Comparison of ENCODE assay signal across 11 cellular contexts in genomic region chr14:61104358-61104757, GRCh38.
DNase-seq lines count a peak whose midpoint lies in the region; ATAC-seq and TF ChIP-seq lines count a peak whose summit lies in the region.
"Had no signal": no experiment of that assay in that cellular context is flagged by ENCODE, and none has a peak within 500 bp of the region (broad histone marks: within the 10 kb centered on the region; RNA-seq: fewer than 3 reads in every experiment).

No MANE protein-coding gene starts in this region.

- no peaks in the 10 kb centered on the region for H4K20me1 ChIP-seq in neural cell (ENCODE audit: insufficient read depth)

- no peak for TF ChIP-seq EP300 in neural cell (conservative IDR thresholded peaks at IDR 0.05; ENCODE audit: poor library complexity, severe bottlenecking)

- TF ChIP-seq CTCF in brain microvascular endothelial cell (IDR thresholded peaks at IDR 0.05; ENCODE audit: low read depth, low read length, missing control alignments) (no peak), neural cell (IDR thresholded peaks at IDR 0.05; ENCODE audit: poor library complexity, severe bottlenecking) (no peak)

- in situ Hi-C loops in brain microvascular endothelial cell (cut with HindIII; ENCODE audit: low pct_ligation_motif_present, low sequenced_read_pairs), result no loop called here

- H3K79me2 ChIP-seq in ACC112 (ENCODE audit: control insufficient read depth, insufficient read depth, low read length, unreplicated experiment) (no peaks in the 10 kb centered on the region), neural cell (replicated peaks; ENCODE audit: insufficient read depth, low read length) (no peaks in the 10 kb centered on the region)

- no peak for TF ChIP-seq RAD21 in neural cell (conservative IDR thresholded peaks at IDR 0.05)

- DNase-seq in brain microvascular endothelial cell, result no peak
- no peak for DNase-seq in SIG-M5 treated with dmso at 0.1 percent for 504 hours (lab: John Stamatoyannopoulos, UW; ENCODE audit: unreplicated experiment)
- DNase-seq in stimulated activated CD4-positive, alpha-beta T cell treated with anti-CD3 and anti-CD28 coated beads, Interleukin-4, amount 100 ng/mL, for 4 hours, result no peak
- DNase-seq: activated T-cell treated with anti-CD3 and anti-CD28 coated beads for 4 hours; CD4-positive, alpha-beta T cell; NCI-H510A had no signal

- peaks cover 10% of the 10 kb centered on the region for H3F3A ChIP-seq in neural cell (ENCODE audit: insufficient read depth, low read length, poor library complexity, severe bottlenecking)

- H3K4me2 ChIP-seq in neural cell (ENCODE audit: low read length), result no peak overlapping the region

- no peak overlapping the region for H3K9ac ChIP-seq in HUES48 (ENCODE audit: low read depth, low read length)
- no peak overlapping the region for H3K9ac ChIP-seq in neural cell (ENCODE audit: low read length)

- H3K36me3 ChIP-seq in ACC112 (ENCODE audit: insufficient read depth, low read length), result no peaks in the 10 kb centered on the region
- no peaks in the 10 kb centered on the region for H3K36me3 ChIP-seq in HUES48 (ENCODE audit: control insufficient read depth, insufficient read depth, low read length)
- no peaks in the 10 kb centered on the region for H3K36me3 ChIP-seq in brain microvascular endothelial cell (replicated peaks)
- H3K36me3 ChIP-seq in neural cell (ENCODE audit: insufficient read depth, low read length), result no peaks in the 10 kb centered on the region

- no peak overlapping the region for H3K4me3 ChIP-seq in ACC112 (ENCODE audit: low read depth, low read length)
- no peak overlapping the region for H3K4me3 ChIP-seq in HUES48 (ENCODE audit: low read depth, low read length)
- no peak overlapping the region for H3K4me3 ChIP-seq in brain microvascular endothelial cell (ENCODE audit: low read depth, low read length)
- H3K4me3 ChIP-seq in neural cell (ENCODE audit: low read length), result no peak overlapping the region

- ATAC-seq in HG02588 (IDR thresholded peaks at IDR 0.05; ENCODE audit: unreplicated experiment) (no peak), HG03025 (IDR thresholded peaks at IDR 0.05; ENCODE audit: low FRiP score, unreplicated experiment) (no peak)

- H2AFZ ChIP-seq in ACC112 (ENCODE audit: low read length, unreplicated experiment), result peak overlapping the region; percentile 8
- no peak overlapping the region for H2AFZ ChIP-seq in neural cell (ENCODE audit: low read depth, low read length)

- H3K4me1 ChIP-seq in ACC112 (ENCODE audit: control insufficient read depth, insufficient read depth, low read length, unreplicated experiment), result peaks cover 52% of the 10 kb centered on the region
- peaks cover 43% of the 10 kb centered on the region for H3K4me1 ChIP-seq in HUES48 (ENCODE audit: control insufficient read depth, insufficient read depth, low read length)

- no peaks in the 10 kb centered on the region for H3K9me2 ChIP-seq in neural cell (ENCODE audit: insufficient read depth, low read length)

- H3K9me3 ChIP-seq in HUES48 (ENCODE audit: control insufficient read depth, insufficient read depth, low read length), result peaks cover 5% of the 10 kb centered on the region; the same call in 1 of the 2 replicates
- no peaks in the 10 kb centered on the region for H3K9me3 ChIP-seq in neural cell (ENCODE audit: low read length)

- peak overlapping the region; percentile 99 for H3K27ac ChIP-seq in ACC112 (ENCODE audit: low read depth, low read length)
- H3K27ac ChIP-seq in HUES48 (ENCODE audit: low read depth, low read length), result peak overlapping the region; percentile 92
- peak overlapping the region; percentile 94 for H3K27ac ChIP-seq in brain microvascular endothelial cell
- H3K27ac ChIP-seq in neural cell (ENCODE audit: low read length), result peak overlapping the region; percentile 95

- H3K27me3 ChIP-seq in ACC112 (ENCODE audit: insufficient read depth, low read length) (no peaks in the 10 kb centered on the region), HUES48 (ENCODE audit: control insufficient read depth, insufficient read depth, low read length) (no peaks in the 10 kb centered on the region), brain microvascular endothelial cell (replicated peaks) (no peaks in the 10 kb centered on the region), neural cell (ENCODE audit: insufficient read depth, low read depth, low read length) (no peaks in the 10 kb centered on the region)

TF ChIP-seq in neural cell, 6 proteins besides CTCF, POLR2A, EP300 and RAD21:
- no peak for TF ChIP-seq EZH2 (IDR thresholded peaks at IDR 0.05; ENCODE audit: borderline replicate concordance, insufficient read depth, low read length, poor library complexity, severe bottlenecking)
- TF ChIP-seq REST (IDR thresholded peaks at IDR 0.05; ENCODE audit: borderline replicate concordance), result no peak
